ENCODE assay signal across 15 cellular contexts in genomic region chr9:126391713-126392661, GRCh38.
DNase-seq lines count a peak whose midpoint lies in the region; ATAC-seq and TF ChIP-seq lines count a peak whose summit lies in the region.
"Had no signal": no experiment of that assay in that cellular context is flagged by ENCODE, and none has a peak within 500 bp of the region (broad histone marks: within the 10 kb centered on the region; RNA-seq: fewer than 3 reads in every experiment).

No MANE protein-coding gene starts in this region.

- no peak for TF ChIP-seq CTCF in PC-3 (conservative IDR thresholded peaks at IDR 0.05; ENCODE audit: low read depth, low read length)

- no peak overlapping the region for H3K4me2 ChIP-seq in PC-3 (ENCODE audit: low read length)

- POLR2A ChIA-PET in PC-3 (lab: Charles Lee; ENCODE audit: unreplicated experiment): no interaction called here

- no peaks in the 10 kb centered on the region for H3K9me2 ChIP-seq in PC-3 (replicated peaks; ENCODE audit: low read length)

- DNase-seq in PC-3: peak; percentile 18
- no peak for DNase-seq in caudate nucleus (lab: John Stamatoyannopoulos, UW)
- DNase-seq in substantia nigra (lab: John Stamatoyannopoulos, UW): no peak
- no peak for DNase-seq in stimulated activated CD4-positive, alpha-beta T cell treated with anti-CD3 and anti-CD28 coated beads, Interleukin-2, amount 100 ng/mL, for 48 hours
- DNase-seq in foreskin melanocyte: no peak
- DNase-seq: activated CD4-positive, alpha-beta T cell treated with anti-CD3 and anti-CD28 coated beads, Interleukin-2, amount 10 ng/mL, durations not matched to agents 7 days and 5 days; activated T-cell treated with anti-CD3 and anti-CD28 coated beads, Interleukin-2, amount 50 U/mL, for 24 hours; DMS79; NCI-H1436 treated with DMSO at 0.1 percent for 48 hours; stimulated activated naive CD8-positive, alpha-beta T cell treated with anti-CD3 and anti-CD28 coated beads, Interleukin-15, amount 100 ng/mL, for 72 hours had no signal

- peak; percentile 43 for ATAC-seq in PC-3
- ATAC-seq in HG03565 (IDR thresholded peaks at IDR 0.05; ENCODE audit: unreplicated experiment): no peak
- no peak for ATAC-seq in GM21526 (IDR thresholded peaks at IDR 0.05; ENCODE audit: low FRiP score, unreplicated experiment)
- ATAC-seq: stimulated activated naive CD8-positive, alpha-beta T cell treated with anti-CD3 and anti-CD28 coated beads, Interleukin-15, amount 100 ng/mL, for 72 hours had no signal

- no peaks in the 10 kb centered on the region for H4K20me1 ChIP-seq in PC-3 (ENCODE audit: low read length)
- H4K20me1 ChIP-seq: BLaER1 treated with 17β-estradiol and CSF1 and Interleukin-3, amounts not matched to agents 10 nM and 100 nM had no signal

- intact Hi-C loops in PC-3 (cut with micrococcal nuclease): no loop called here

- H2AFZ ChIP-seq in PC-3 (ENCODE audit: low read length): no peak overlapping the region
- H2AFZ ChIP-seq: parathyroid adenoma had no signal

- H3K27me3 ChIP-seq in PC-3 (ENCODE audit: low read length) (no peaks in the 10 kb centered on the region), muscle layer of colon (ENCODE audit: control insufficient read depth in 1 of 2, insufficient read depth in 2 of 2, low read length in 2 of 2) (no peaks in the 10 kb centered on the region)
- H3K27me3 ChIP-seq: BLaER1 treated with 17β-estradiol and CSF1 and Interleukin-3, amounts not matched to agents 10 nM and 100 nM had no signal

- no peaks in the 10 kb centered on the region for H3K79me2 ChIP-seq in PC-3 (ENCODE audit: low read length)
- H3K79me2 ChIP-seq: parathyroid adenoma had no signal

- CTCF ChIA-PET in PC-3 (lab: Charles Lee): no interaction called here

- no peak overlapping the region for H3K27ac ChIP-seq in PC-3 (ENCODE audit: low read length)
- H3K27ac ChIP-seq in caudate nucleus (ENCODE audit: low read depth, low read length): peak overlapping the region; percentile 84
- peak overlapping the region; percentile 56 for H3K27ac ChIP-seq in muscle layer of colon (ENCODE audit: low read depth, low read length)
- H3K27ac ChIP-seq in substantia nigra (ENCODE audit: low read depth, low read length, poor library complexity, severe bottlenecking): peak overlapping the region; percentile 70
- H3K27ac ChIP-seq: parathyroid adenoma had no signal

- no peak overlapping the region for H3K4me3 ChIP-seq in PC-3 (ENCODE audit: low read length)
- H3K4me3 ChIP-seq in muscle layer of colon (ENCODE audit: low read depth in 1 of 2, low read length in 2 of 2): no peak overlapping the region
- H3K4me3 ChIP-seq: BLaER1 treated with 17β-estradiol and CSF1 and Interleukin-3, amounts not matched to agents 10 nM and 100 nM had no signal

- H3F3A ChIP-seq in PC-3 (ENCODE audit: low read length, unreplicated experiment): no peaks in the 10 kb centered on the region

- BruUV-seq in PC-3 (replicated peaks; lab: Mats Ljungman, UMichigan): no TSS peak

- H3K9ac ChIP-seq in PC-3 (ENCODE audit: low read length): no peak overlapping the region
- no peak overlapping the region for H3K9ac ChIP-seq in muscle layer of colon (ENCODE audit: low read length)
- H3K9ac ChIP-seq: parathyroid adenoma had no signal

- H3K4me1 ChIP-seq in PC-3 (ENCODE audit: insufficient read depth, low read length): peaks cover 34% of the 10 kb centered on the region
- H3K4me1 ChIP-seq in muscle layer of colon (ENCODE audit: insufficient read depth, low read length): peaks cover 24% of the 10 kb centered on the region
- H3K4me1 ChIP-seq: parathyroid adenoma had no signal

- H3K36me3 ChIP-seq in PC-3 (ENCODE audit: low read depth, low read length): peaks cover 4% of the 10 kb centered on the region
- H3K36me3 ChIP-seq in muscle layer of colon (ENCODE audit: insufficient read depth, low read length): peaks cover 14% of the 10 kb centered on the region

- no peaks in the 10 kb centered on the region for H3K9me3 ChIP-seq in PC-3 (ENCODE audit: low read length)
- H3K9me3 ChIP-seq in muscle layer of colon (ENCODE audit: low read length): no peaks in the 10 kb centered on the region
- H3K9me3 ChIP-seq: BLaER1 treated with 17β-estradiol and CSF1 and Interleukin-3, amounts not matched to agents 10 nM and 100 nM had no signal
